ENCODE assay signal across 8 cellular contexts in the genomic region with DNA sequence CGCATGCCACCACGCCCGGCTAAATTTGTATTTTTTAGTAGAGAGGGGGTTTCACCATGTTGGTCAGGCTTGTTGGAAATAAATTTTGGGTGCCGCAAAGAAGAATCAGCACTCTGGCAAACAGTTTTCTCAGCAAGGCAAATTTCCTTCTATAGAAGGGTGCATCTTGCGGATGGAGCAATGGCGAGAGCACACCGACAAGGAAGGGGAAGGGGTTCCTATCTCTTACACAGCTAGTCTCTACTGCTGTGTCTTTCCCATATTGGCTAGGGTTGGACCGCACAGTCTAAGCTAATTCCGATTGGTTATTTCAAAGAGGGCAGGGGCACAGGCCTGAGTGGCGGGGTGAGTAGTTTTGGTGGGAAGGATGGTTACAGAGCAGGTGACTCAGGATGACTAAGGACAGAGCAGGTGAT. TPM values are rescaled to one million over a fixed set of nuclear protein-coding genes. Genes with fewer than 3 reads are reported as not detected.
DNase-seq lines count a peak whose midpoint lies in the region; ATAC-seq, FAIRE-seq and TF ChIP-seq lines count a peak whose summit lies in the region.

No MANE protein-coding gene starts in this region.

- no peaks in the 10 kb centered on the region for H3K9me3 Mint-ChIP-seq in central memory CD8-positive, alpha-beta T cell
- no peaks in the 10 kb centered on the region for H3K9me3 Mint-ChIP-seq in naive thymus-derived CD4-positive, alpha-beta T cell

- H3K36me3 ChIP-seq in BJ (ENCODE audit: control insufficient read depth, insufficient read depth, low read length) (no peaks in the 10 kb centered on the region), KOPT-K1 (ENCODE audit: insufficient read depth, low read length) (peaks cover 43% of the 10 kb centered on the region)
- H3K36me3 ChIP-seq in naive thymus-derived CD4-positive, alpha-beta T cell (ENCODE audit: control insufficient read depth in 2 of 3, insufficient read depth in 3 of 3, low read length in 3 of 3), result peaks cover 0 to 11% (median 0%) of the 10 kb centered on the region in 3 experiments

- ATAC-seq in central memory CD8-positive, alpha-beta T cell (replicated peaks; ENCODE audit: extremely low read depth, poor library complexity, severe bottlenecking), result no peak
- no peak for ATAC-seq in naive thymus-derived CD4-positive, alpha-beta T cell
- ATAC-seq in HG03521 (IDR thresholded peaks at IDR 0.05; ENCODE audit: unreplicated experiment), result no peak

- no peaks in the 10 kb centered on the region for H3K9me3 ChIP-seq in KOPT-K1 (ENCODE audit: insufficient read depth, low read length, poor library complexity, severe bottlenecking)
- H3K9me3 ChIP-seq in naive thymus-derived CD4-positive, alpha-beta T cell (ENCODE audit: control insufficient read depth in 2 of 3, low read length in 3 of 3), result no peaks in the 10 kb centered on the region

- FAIRE-seq in H54 (lab: Jason Lieb, UNC), result no peak

- H3K36me3 Mint-ChIP-seq in central memory CD8-positive, alpha-beta T cell (ENCODE audit: insufficient read depth), result peaks cover 14% of the 10 kb centered on the region
- peaks cover 0 to 11% (median 0%) of the 10 kb centered on the region in 5 donors for H3K36me3 Mint-ChIP-seq in naive thymus-derived CD4-positive, alpha-beta T cell

- DNase-seq in BJ (ENCODE audit: low read depth) (no peak), H54 (ENCODE audit: insufficient read length, low spot score) (no peak), DMS79 treated with DMSO at 0.1 percent for 48 hours (lab: John Stamatoyannopoulos, UW) (no peak), GM19240 (ENCODE audit: insufficient read length, low spot score) (no peak)
- no peak for DNase-seq in central memory CD8-positive, alpha-beta T cell (ENCODE audit: low spot score in 2 of 2)
- DNase-seq in naive thymus-derived CD4-positive, alpha-beta T cell, result no peak

- CTCF ChIA-PET in BJ (lab: Yijun Ruan, JAX), result interaction anchor here (1.6 to 7.4 kb wide), 6 partner anchors 9 to 116 kb away, joined by 6 to 46 read pairs (median 10); no protein-coding TSS in a partner anchor
- CTCF ChIA-PET in naive thymus-derived CD4-positive, alpha-beta T cell (lab: Charles Lee), result interaction anchor here (0.6 to 1.5 kb wide), 5 partner anchors 9 to 316 kb away, joined by 3 to 5 read pairs (median 3); a partner anchor contains a TSS

- peaks cover 35% of the 10 kb centered on the region for H3K4me1 Mint-ChIP-seq in central memory CD8-positive, alpha-beta T cell
- peaks cover 34 to 88% (median 64%) of the 10 kb centered on the region in 7 donors for H3K4me1 Mint-ChIP-seq in naive thymus-derived CD4-positive, alpha-beta T cell

- peak overlapping the region; percentile 98 for H3K27ac Mint-ChIP-seq in central memory CD8-positive, alpha-beta T cell (ENCODE audit: low read depth)
- H3K27ac Mint-ChIP-seq in naive thymus-derived CD4-positive, alpha-beta T cell, result peak overlapping the region; percentile 9 to 99 (median 97)

- H3K27me3 ChIP-seq in BJ (ENCODE audit: control insufficient read depth, insufficient read depth, low read length), result no peaks in the 10 kb centered on the region
- no peaks in the 10 kb centered on the region for H3K27me3 ChIP-seq in naive thymus-derived CD4-positive, alpha-beta T cell (ENCODE audit: control insufficient read depth in 2 of 2, insufficient read depth in 2 of 2, low read length in 2 of 2)

- H3K4me3 ChIP-seq in BJ (ENCODE audit: low read depth, low read length), result peak overlapping the region; percentile 88
- peak overlapping the region; percentile 83 for H3K4me3 ChIP-seq in naive thymus-derived CD4-positive, alpha-beta T cell (ENCODE audit: low read length)

- intact Hi-C loops in naive thymus-derived CD4-positive, alpha-beta T cell (cut with micrococcal nuclease), result loop anchor here (2.0 to 5.0 kb wide), 6 partner anchors 306 to 1764 kb away; a partner anchor contains a TSS

- H3K27me3 Mint-ChIP-seq in central memory CD8-positive, alpha-beta T cell, result no peaks in the 10 kb centered on the region
- H3K27me3 Mint-ChIP-seq in naive thymus-derived CD4-positive, alpha-beta T cell, result no peaks in the 10 kb centered on the region

- H3K27ac ChIP-seq in KOPT-K1 (ENCODE audit: low read depth, low read length, poor library complexity, severe bottlenecking), result peak overlapping the region; percentile 95
- H3K27ac ChIP-seq in naive thymus-derived CD4-positive, alpha-beta T cell (ENCODE audit: low read depth, low read length), result peak overlapping the region; percentile 90

- no peak for TF ChIP-seq POLR2A in H54 (IDR thresholded peaks at IDR 0.05; ENCODE audit: low read depth, low read length)

- peak overlapping the region; percentile 99 for H3K4me3 Mint-ChIP-seq in central memory CD8-positive, alpha-beta T cell
- peak overlapping the region; percentile 87 to 100 (median 98) for H3K4me3 Mint-ChIP-seq in naive thymus-derived CD4-positive, alpha-beta T cell

- POLR2A ChIA-PET in BJ (lab: Charles Lee), result interaction anchor here (1.1 kb wide), 1 partner anchor 113 kb away, joined by 7 read pairs; no protein-coding TSS in a partner anchor
- POLR2A ChIA-PET in naive thymus-derived CD4-positive, alpha-beta T cell (lab: Charles Lee), result interaction anchor here (1.0 to 3.1 kb wide), 15 partner anchors 12 to 325 kb away, joined by 3 to 18 read pairs (median 5); a partner anchor contains a TSS

- H3K4me1 ChIP-seq in naive thymus-derived CD4-positive, alpha-beta T cell (ENCODE audit: control insufficient read depth in 2 of 2, insufficient read depth in 2 of 2, low read length in 2 of 2), result peaks cover 13 to 25% of the 10 kb centered on the region in 2 donors

- no peak for TF ChIP-seq CTCF in BJ (IDR thresholded peaks at IDR 0.05; ENCODE audit: insufficient read depth, low read depth, low read length)

RNA-seq across cellular contexts. Expression of a gene that starts 0.7 kb away (rescaled TPM):
- 36.0 and 47.7 TPM in 2 replicates for polyA plus RNA-seq in BJ (2011; rRNA removed)
- 32.0 and 48.1 TPM in 2 replicates for polyA minus RNA-seq in BJ (2011; rRNA and poly(A)+ RNA removed)
- 10 to 100 TPM; 43.9 to 77.9 (median 73.9) TPM for total RNA-seq in naive thymus-derived CD4-positive, alpha-beta T cell
- 10 to 100 TPM; 39.9 to 48.8 TPM for polyA plus RNA-seq in naive thymus-derived CD4-positive, alpha-beta T cell

RNA-seq across cellular contexts. Expression of a gene that starts 30.3 kb away (rescaled TPM):
- 0.26 and 0.49 TPM in 2 replicates for polyA plus RNA-seq in BJ (2011; rRNA removed)
- polyA minus RNA-seq in BJ (2011; rRNA and poly(A)+ RNA removed), result 0.10 and 0.28 TPM in 2 replicates
- total RNA-seq in naive thymus-derived CD4-positive, alpha-beta T cell, result 1 to 10 TPM in 3 of 5 experiments, under 1 TPM in 2; 0.32 to 2.3 (median 2.2) TPM
- polyA plus RNA-seq in naive thymus-derived CD4-positive, alpha-beta T cell, result not detected

RNA-seq across cellular contexts. Expression of a gene that starts 53.0 kb away (rescaled TPM):
- 0.16 TPM in 1 of 2 replicates, not detected in the other for polyA plus RNA-seq in BJ (2011; rRNA removed)
- not detected in 2 replicates for polyA minus RNA-seq in BJ (2011; rRNA and poly(A)+ RNA removed)
- total RNA-seq in naive thymus-derived CD4-positive, alpha-beta T cell, result 1 to 10 TPM in 1 of 5 experiments, under 1 TPM in 1, not detected in 3; 0.21 to 2.7 TPM
- not detected for polyA plus RNA-seq in naive thymus-derived CD4-positive, alpha-beta T cell
